Comparison of ENCODE assay signal across 16 cellular contexts in the genomic region with DNA sequence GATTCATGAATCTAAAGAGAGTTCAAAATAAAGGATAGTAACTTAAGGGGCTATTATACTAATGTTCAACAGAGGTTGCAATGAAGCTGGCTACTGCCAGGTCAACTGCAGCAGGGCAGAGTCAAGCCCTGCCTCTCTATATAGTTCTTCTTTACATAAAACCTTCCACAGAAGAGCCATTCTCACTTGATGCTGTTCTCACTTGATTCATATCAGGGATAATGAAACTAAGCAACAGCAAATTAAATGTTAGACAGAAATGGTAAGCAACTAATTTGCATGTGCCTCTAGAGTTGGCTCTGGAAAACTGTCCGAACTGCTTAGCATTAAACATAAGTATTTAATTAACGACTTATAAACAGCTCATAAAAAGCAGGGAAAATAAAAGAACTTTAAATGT. TPM values are rescaled to one million over a fixed set of nuclear protein-coding genes. Genes with fewer than 3 reads are reported as not detected.
DNase-seq lines count a peak whose midpoint lies in the region; ATAC-seq and TF ChIP-seq lines count a peak whose summit lies in the region.
"Had no signal": no experiment of that assay in that cellular context is flagged by ENCODE, and none has a peak within 500 bp of the region (broad histone marks: within the 10 kb centered on the region; RNA-seq: fewer than 3 reads in every experiment).

No MANE protein-coding gene starts in this region.

- TF ChIP-seq CTCF in MM.1S (IDR thresholded peaks at IDR 0.05; ENCODE audit: low read length) = no peak
- TF ChIP-seq CTCF in spleen (IDR thresholded peaks at IDR 0.05 in 8 of 11, conservative IDR thresholded peaks at IDR 0.05 in 3 of 11) = no peak

- H3K27ac Mint-ChIP-seq in activated CD8-positive, alpha-beta memory T cell treated with anti-CD3 and anti-CD28 coated beads, Interleukin-2, amount 10 ng/mL, durations not matched to agents 7 days and 5 days = peak overlapping the region; percentile 2
- H3K27ac Mint-ChIP-seq in dendritic cell treated with granulocyte-macrophage colony-stimulating factor and Interleukin-4, amounts not matched to agents 40 ng/mL and 50 ng/mL, for 4 days = peak overlapping the region; percentile 30

- no peaks in the 10 kb centered on the region for H3K9me2 ChIP-seq in MM.1S (replicated peaks; ENCODE audit: insufficient read depth, low read length)

- intact Hi-C loops in dendritic cell treated with granulocyte-macrophage colony-stimulating factor and Interleukin-4, amounts not matched to agents 40 ng/mL and 50 ng/mL, for 4 days (cut with micrococcal nuclease) = no loop called here
- intact Hi-C loops in spleen (cut with DNase I; ENCODE audit: low total_unique reads) = no loop called here

- no peak for DNase-seq in activated CD8-positive, alpha-beta memory T cell treated with anti-CD3 and anti-CD28 coated beads, Interleukin-2, amount 10 ng/mL, durations not matched to agents 7 days and 5 days
- DNase-seq in activated CD8-positive, alpha-beta memory T cell treated with anti-CD3 and anti-CD28 coated beads, Interleukin-2, amount 50 U/mL, for 4 hours = no peak
- DNase-seq in MM.1S = no peak
- DNase-seq in spleen = no peak
- no peak for DNase-seq in NCI-H82 (lab: John Stamatoyannopoulos, UW)
- no peak for DNase-seq in activated CD4-positive, CD25-positive, alpha-beta regulatory T cell treated with anti-CD3 and anti-CD28 coated beads, Interleukin-2, amount 50 U/mL, for 72 hours
- DNase-seq in COLO668 (lab: John Stamatoyannopoulos, UW; ENCODE audit: unreplicated experiment) = no peak
- DNase-seq: amygdala; DMS53; lower lobe of right lung; NCI-H2171 treated with DMSO at 0.1 percent for 48 hours; stimulated activated CD4-positive, alpha-beta T cell treated with anti-CD3 and anti-CD28 coated beads, Interleukin-2, amount 100 ng/mL, for 48 hours had no signal

- TF ChIP-seq POLR2A in spleen (IDR thresholded peaks at IDR 0.05) = no peak

- peaks cover 31% of the 10 kb centered on the region for H3K79me2 ChIP-seq in MM.1S (ENCODE audit: low read length)

- H4K20me1 ChIP-seq in MM.1S (ENCODE audit: insufficient read depth, low read length) = no peaks in the 10 kb centered on the region

- no peak overlapping the region for H3K4me3 ChIP-seq in MM.1S (ENCODE audit: low read length)
- H3K4me3 ChIP-seq in spleen = no peak overlapping the region
- H3K4me3 ChIP-seq: lower lobe of right lung, SJSA1 had no signal

- H3F3A ChIP-seq in MM.1S (ENCODE audit: insufficient read depth, low read length) = no peaks in the 10 kb centered on the region

- H3K36me3 Mint-ChIP-seq in activated CD8-positive, alpha-beta memory T cell treated with anti-CD3 and anti-CD28 coated beads, Interleukin-2, amount 10 ng/mL, durations not matched to agents 7 days and 5 days = peaks cover 30% of the 10 kb centered on the region
- H3K36me3 Mint-ChIP-seq in dendritic cell treated with granulocyte-macrophage colony-stimulating factor and Interleukin-4, amounts not matched to agents 40 ng/mL and 50 ng/mL, for 4 days (ENCODE audit: low read depth) = peaks cover 78% of the 10 kb centered on the region

- H3K9me3 ChIP-seq in MM.1S (replicated peaks; ENCODE audit: insufficient read depth, low read length) = no peaks in the 10 kb centered on the region
- H3K9me3 ChIP-seq in spleen = no peaks in the 10 kb centered on the region
- H3K9me3 ChIP-seq: lower lobe of right lung, neutrophil, SJSA1 had no signal

- peaks cover 21% of the 10 kb centered on the region for H3K4me1 Mint-ChIP-seq in activated CD8-positive, alpha-beta memory T cell treated with anti-CD3 and anti-CD28 coated beads, Interleukin-2, amount 10 ng/mL, durations not matched to agents 7 days and 5 days
- peaks cover 19% of the 10 kb centered on the region for H3K4me1 Mint-ChIP-seq in dendritic cell treated with granulocyte-macrophage colony-stimulating factor and Interleukin-4, amounts not matched to agents 40 ng/mL and 50 ng/mL, for 4 days (ENCODE audit: low read depth)

- no peaks in the 10 kb centered on the region for H3K27me3 Mint-ChIP-seq in activated CD8-positive, alpha-beta memory T cell treated with anti-CD3 and anti-CD28 coated beads, Interleukin-2, amount 10 ng/mL, durations not matched to agents 7 days and 5 days
- H3K27me3 Mint-ChIP-seq in dendritic cell treated with granulocyte-macrophage colony-stimulating factor and Interleukin-4, amounts not matched to agents 40 ng/mL and 50 ng/mL, for 4 days = no peaks in the 10 kb centered on the region

- H3K4me1 ChIP-seq in MM.1S (ENCODE audit: low read length) (peaks cover 16% of the 10 kb centered on the region), spleen (peaks cover 0 to 48% (median 19%) of the 10 kb centered on the region in 6 donors)
- H3K4me1 ChIP-seq: lower lobe of right lung, SJSA1 had no signal

- WGBS in spleen, 5 donors = 61 to 88% (median 70%) methylated on average over 2 of the region's 2 CpGs

- no peak overlapping the region for H3K4me3 Mint-ChIP-seq in activated CD8-positive, alpha-beta memory T cell treated with anti-CD3 and anti-CD28 coated beads, Interleukin-2, amount 10 ng/mL, durations not matched to agents 7 days and 5 days
- no peak overlapping the region for H3K4me3 Mint-ChIP-seq in dendritic cell treated with granulocyte-macrophage colony-stimulating factor and Interleukin-4, amounts not matched to agents 40 ng/mL and 50 ng/mL, for 4 days

- H3K27me3 ChIP-seq in MM.1S (replicated peaks; ENCODE audit: insufficient read depth, low read length) (no peaks in the 10 kb centered on the region), spleen (replicated peaks in 1 of 7) (no peaks in the 10 kb centered on the region)
- H3K27me3 ChIP-seq: neutrophil, SJSA1 had no signal

- H3K36me3 ChIP-seq in MM.1S (replicated peaks; ENCODE audit: insufficient read depth, low read length) (no peaks in the 10 kb centered on the region), spleen (peaks cover 0 to 91% (median 13%) of the 10 kb centered on the region in 6 donors)

- peak overlapping the region; percentile 3; the same call in 1 of the 2 replicates for H3K4me2 ChIP-seq in MM.1S (ENCODE audit: low read depth, low read length)

- no peak for ATAC-seq in activated CD8-positive, alpha-beta memory T cell treated with anti-CD3 and anti-CD28 coated beads, Interleukin-2, amount 10 ng/mL, durations not matched to agents 7 days and 5 days
- ATAC-seq: lower lobe of right lung, sciatic nerve had no signal

- H3K9me3 Mint-ChIP-seq in activated CD8-positive, alpha-beta memory T cell treated with anti-CD3 and anti-CD28 coated beads, Interleukin-2, amount 10 ng/mL, durations not matched to agents 7 days and 5 days (ENCODE audit: low read depth) = no peaks in the 10 kb centered on the region
- no peaks in the 10 kb centered on the region for H3K9me3 Mint-ChIP-seq in dendritic cell treated with granulocyte-macrophage colony-stimulating factor and Interleukin-4, amounts not matched to agents 40 ng/mL and 50 ng/mL, for 4 days

- CTCF ChIA-PET in activated CD8-positive, alpha-beta memory T cell treated with anti-CD3 and anti-CD28 coated beads, Interleukin-2, amount 10 ng/mL, durations not matched to agents 7 days and 5 days (lab: Charles Lee) = interaction anchor here (1.6 to 1.9 kb wide), 2 partner anchors 70 to 157 kb away, joined by 4 to 6 read pairs; no protein-coding TSS in a partner anchor

- no peak overlapping the region for H2AFZ ChIP-seq in MM.1S (ENCODE audit: low read length)

- no peak overlapping the region for H3K9ac ChIP-seq in MM.1S (ENCODE audit: low read length)

- H3K27ac ChIP-seq in MM.1S (ENCODE audit: low read length) (no peak overlapping the region), spleen (peak overlapping the region in 7 of 8 donors; percentile 30 to 71 (median 57))
- H3K27ac ChIP-seq: lower lobe of right lung, neutrophil, SJSA1 had no signal

RNA-seq across cellular contexts. Expression of gene CCSAP, which starts 17.4 kb away (rescaled TPM):
- 1 to 10 TPM; 8.9 to 9.8 TPM for total RNA-seq in activated CD8-positive, alpha-beta memory T cell treated with anti-CD3 and anti-CD28 coated beads, Interleukin-2, amount 10 ng/mL, durations not matched to agents 7 days and 5 days
- 10 to 100 TPM in 3 of 7 donors, 1 to 10 TPM in 4; 7.9 to 11.4 (median 9.6) TPM for total RNA-seq in spleen
- polyA plus RNA-seq in spleen = 1 to 10 TPM; 2.1 to 7.1 (median 4.9) TPM

RNA-seq across cellular contexts. Expression of gene RAB4A, which starts 54.5 kb away (rescaled TPM):
- 10 to 100 TPM; 26.5 to 27.2 TPM for total RNA-seq in activated CD8-positive, alpha-beta memory T cell treated with anti-CD3 and anti-CD28 coated beads, Interleukin-2, amount 10 ng/mL, durations not matched to agents 7 days and 5 days
- total RNA-seq in spleen = 10 to 100 TPM; 19.7 to 49.8 (median 35.3) TPM
- 10 to 100 TPM; 20.7 to 23.3 (median 22.2) TPM for polyA plus RNA-seq in spleen
